In the genomic region with DNA sequence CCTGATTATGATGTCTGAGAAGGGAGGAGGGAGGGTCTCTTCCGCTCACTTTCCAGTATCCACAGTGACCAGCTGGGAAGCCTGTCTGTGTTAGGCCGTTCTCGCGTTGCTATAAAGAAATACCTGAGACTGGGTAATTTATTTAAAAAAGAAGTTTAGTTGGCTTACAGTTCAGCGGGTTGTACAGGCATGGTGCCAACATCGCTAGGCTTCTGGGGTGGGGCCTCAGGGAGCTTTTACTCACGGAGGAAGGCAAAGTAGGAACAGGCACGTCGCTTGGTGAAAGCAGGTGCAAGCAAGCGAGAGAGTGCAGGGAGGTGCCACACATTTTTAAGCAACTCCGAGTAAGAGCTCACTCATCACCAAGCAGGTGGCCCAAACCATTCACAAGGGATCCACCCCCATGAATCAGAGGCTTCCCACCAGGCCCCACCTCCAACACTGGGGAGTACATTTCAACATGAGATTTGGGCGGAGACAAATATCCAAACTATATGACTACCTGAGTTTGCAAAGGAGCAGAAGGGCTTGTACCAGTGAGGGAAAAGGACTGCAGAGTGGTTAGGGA, we compare ENCODE assay signal across 11 cellular contexts.
A peak's percentile ranks its signal among the peaks of the same experiment; 100 is the strongest.
DNase-seq lines count a peak whose midpoint lies in the region; ATAC-seq and TF ChIP-seq lines count a peak whose summit lies in the region.
"Had no signal": no experiment of that assay in that cellular context is flagged by ENCODE, and none has a peak within 500 bp of the region (broad histone marks: within the 10 kb centered on the region; RNA-seq: fewer than 3 reads in every experiment).

No MANE protein-coding gene starts in this region.

- peak overlapping the region; percentile 98 for H3K27ac ChIP-seq in OCI-LY1 (ENCODE audit: low read depth, low read length, poor library complexity, severe bottlenecking)
- H3K27ac ChIP-seq in epithelial cell of prostate = peak overlapping the region; percentile 16
- no peak overlapping the region for H3K27ac ChIP-seq in MM.1S (ENCODE audit: low read length)

- DNase-seq in stimulated activated CD4-positive, alpha-beta T cell treated with anti-CD3 and anti-CD28 coated beads, Interleukin-15, amount 100 ng/mL, for 24 hours = peak; percentile 29
- no peak for DNase-seq in stimulated activated CD4-positive, alpha-beta T cell treated with anti-CD3 and anti-CD28 coated beads, Interleukin-4, amount 100 ng/mL, for 24 hours
- DNase-seq in epithelial cell of prostate (ENCODE audit: low read depth, low spot score) (peak; percentile 65), KBM-7 (no peak), dedifferentiated amniotic fluid mesenchymal stem cell (ENCODE audit: extremely low spot score) (no peak), MM.1S (no peak)
- DNase-seq: cerebellar nuclear complex, NCI-H446, retina had no signal

- no peaks in the 10 kb centered on the region for H3K79me2 ChIP-seq in OCI-LY1 (ENCODE audit: insufficient read depth, low read length)
- peaks cover 17% of the 10 kb centered on the region for H3K79me2 ChIP-seq in MM.1S (ENCODE audit: low read length)

- no peaks in the 10 kb centered on the region for H3K9me2 ChIP-seq in OCI-LY1 (ENCODE audit: low read depth, low read length)
- H3K9me2 ChIP-seq in MM.1S (replicated peaks; ENCODE audit: insufficient read depth, low read length) = no peaks in the 10 kb centered on the region

- in situ Hi-C loops in KBM-7 (cut with MboI; ENCODE audit: low pct_unique_long_range_greater_than_20kb, low sequenced_read_pairs) = no loop called here

- no peak overlapping the region; the same call in 1 of the 2 replicates for H3K9ac ChIP-seq in OCI-LY1 (ENCODE audit: low read length)
- no peak overlapping the region for H3K9ac ChIP-seq in MM.1S (ENCODE audit: low read length)

- H4K20me1 ChIP-seq in OCI-LY1 (ENCODE audit: insufficient read depth, low read length) (no peaks in the 10 kb centered on the region), MM.1S (ENCODE audit: insufficient read depth, low read length) (no peaks in the 10 kb centered on the region)

- H3K9me3 ChIP-seq in OCI-LY1 (ENCODE audit: low read length) = no peaks in the 10 kb centered on the region
- H3K9me3 ChIP-seq in MM.1S (replicated peaks; ENCODE audit: insufficient read depth, low read length) = no peaks in the 10 kb centered on the region

- H2AFZ ChIP-seq in OCI-LY1 (ENCODE audit: low read length) (no peak overlapping the region), MM.1S (ENCODE audit: low read length) (no peak overlapping the region)

- H3K36me3 ChIP-seq in OCI-LY1 (ENCODE audit: insufficient read depth, low read length) (peaks cover 24% of the 10 kb centered on the region), MM.1S (replicated peaks; ENCODE audit: insufficient read depth, low read length) (no peaks in the 10 kb centered on the region)

- H3K4me1 ChIP-seq in OCI-LY1 (ENCODE audit: insufficient read depth, low read length, severe bottlenecking) (peaks cover 79% of the 10 kb centered on the region), MM.1S (ENCODE audit: low read length) (peaks cover 48% of the 10 kb centered on the region)

- H3K27me3 ChIP-seq in OCI-LY1 (ENCODE audit: insufficient read depth, low read length) (no peaks in the 10 kb centered on the region), MM.1S (replicated peaks; ENCODE audit: insufficient read depth, low read length) (no peaks in the 10 kb centered on the region)

- H3K4me2 ChIP-seq in OCI-LY1 (ENCODE audit: low read length) (no peak overlapping the region), MM.1S (ENCODE audit: low read depth, low read length) (no peak overlapping the region)

- ATAC-seq in HG02970 (IDR thresholded peaks at IDR 0.05; ENCODE audit: low FRiP score, unreplicated experiment) = no peak

- peaks cover 3% of the 10 kb centered on the region; the same call in 1 of the 2 replicates for H3F3A ChIP-seq in OCI-LY1 (ENCODE audit: insufficient read depth, low read length)
- H3F3A ChIP-seq in MM.1S (ENCODE audit: insufficient read depth, low read length) = peaks cover 42% of the 10 kb centered on the region

- TF ChIP-seq CTCF in OCI-LY1 (IDR thresholded peaks at IDR 0.05; ENCODE audit: low read length) (no peak), MM.1S (IDR thresholded peaks at IDR 0.05; ENCODE audit: low read length) (no peak)

- H3K4me3 ChIP-seq in OCI-LY1 (ENCODE audit: low read depth, low read length, poor library complexity, severe bottlenecking) = no peak overlapping the region
- no peak overlapping the region for H3K4me3 ChIP-seq in MM.1S (ENCODE audit: low read length)

Comparison
In these comparisons a context has a peak if more than half of its experiments do, and no peak if none do; other contexts are left out.
1. DNase-seq: peak in stimulated activated CD4-positive, alpha-beta T cell treated with anti-CD3 and anti-CD28 coated beads, Interleukin-15, amount 100 ng/mL, for 24 hours (single experiment) and epithelial cell of prostate (single experiment); none in stimulated activated CD4-positive, alpha-beta T cell treated with anti-CD3 and anti-CD28 coated beads, Interleukin-4, amount 100 ng/mL, for 24 hours (single experiment), KBM-7 (single experiment), dedifferentiated amniotic fluid mesenchymal stem cell (single experiment) and MM.1S (single experiment).